ENCODE assay signal across 8 cellular contexts in the genomic region with DNA sequence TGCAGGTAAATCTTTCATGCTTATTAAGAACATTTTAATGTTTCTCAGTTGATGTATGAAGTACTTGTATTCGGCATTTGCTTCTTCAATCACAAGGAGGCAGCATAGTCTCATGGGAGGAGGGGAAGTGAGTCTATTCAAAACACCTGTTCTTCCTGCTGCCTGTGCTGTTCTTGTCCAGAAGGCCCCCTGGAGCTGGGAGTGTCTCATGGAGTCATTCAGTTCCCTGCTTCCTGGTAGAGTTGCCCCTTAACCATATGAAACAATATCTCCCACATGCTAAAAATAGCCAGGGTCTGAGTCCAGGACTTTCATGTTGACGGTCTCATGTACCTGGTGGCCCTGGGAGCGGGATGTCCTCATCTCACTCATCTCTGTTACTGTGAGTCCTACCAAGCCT. TPM values are rescaled to one million over a fixed set of nuclear protein-coding genes. Genes with fewer than 3 reads are reported as not detected.
DNase-seq lines count a peak whose midpoint lies in the region; ATAC-seq, FAIRE-seq and TF ChIP-seq lines count a peak whose summit lies in the region.

No MANE protein-coding gene starts in this region.

- H3K27ac Mint-ChIP-seq in naive B cell = peak overlapping the region in 2 of 6 donors; percentile 38 to 47

- H3K4me3 Mint-ChIP-seq in naive B cell = no peak overlapping the region

- H3K27ac ChIP-seq in brain microvascular endothelial cell = no peak overlapping the region

- in situ Hi-C loops in brain microvascular endothelial cell (cut with HindIII; ENCODE audit: low pct_ligation_motif_present, low sequenced_read_pairs) = no loop called here

- H3K27me3 ChIP-seq in brain microvascular endothelial cell (replicated peaks) = peaks cover 2% of the 10 kb centered on the region

- H3K36me3 Mint-ChIP-seq in naive B cell = no peaks in the 10 kb centered on the region

- no peaks in the 10 kb centered on the region for H3K9me3 Mint-ChIP-seq in naive B cell

- no peaks in the 10 kb centered on the region for H3K36me3 ChIP-seq in brain microvascular endothelial cell (replicated peaks)

- ATAC-seq in naive B cell (ENCODE audit: low read depth in 2 of 2) = peak; percentile 49 to 61
- no peak for ATAC-seq in HG02938 (IDR thresholded peaks at IDR 0.05; ENCODE audit: unreplicated experiment)

- H3K27me3 Mint-ChIP-seq in naive B cell = no peaks in the 10 kb centered on the region

- peaks cover 8 to 15% (median 8%) of the 10 kb centered on the region in 3 donors for H3K4me1 Mint-ChIP-seq in naive B cell

- no peak overlapping the region for H3K4me3 ChIP-seq in brain microvascular endothelial cell (ENCODE audit: low read depth, low read length)

- TF ChIP-seq CTCF in GM20000 (IDR thresholded peaks at IDR 0.05; ENCODE audit: extremely low read depth, missing control alignments) = peak; percentile 41
- TF ChIP-seq CTCF in brain microvascular endothelial cell (IDR thresholded peaks at IDR 0.05; ENCODE audit: low read depth, low read length, missing control alignments) = peak; percentile 50

- DNase-seq in COLO668 (lab: John Stamatoyannopoulos, UW; ENCODE audit: unreplicated experiment) = peak; percentile 30
- DNase-seq in GM20000 (ENCODE audit: low spot score) = peak; percentile 44
- DNase-seq in NCI-H345 (lab: John Stamatoyannopoulos, UW) = peak; percentile 56
- DNase-seq in brain microvascular endothelial cell = peak; percentile 11
- DNase-seq in naive B cell = peak; percentile 41
- DNase-seq in putamen (ENCODE audit: low spot score) = no peak
- no peak for DNase-seq in RCC 7860 (ENCODE audit: low spot score)

- no peak for FAIRE-seq in RCC 7860 (lab: Jason Lieb, UNC)

RNA-seq across cellular contexts. Expression of a gene that starts 15.5 kb away (rescaled TPM):
- polyA plus RNA-seq in naive B cell (ENCODE audit: low read depth in 6 of 6) = 100 to 1,000 TPM; 171 to 265 (median 214) TPM

RNA-seq across cellular contexts. Expression of a gene that starts 25.1 kb away (rescaled TPM):
- polyA plus RNA-seq in naive B cell (ENCODE audit: low read depth in 6 of 6) = 1 to 10 TPM in 3 of 6 donors, under 1 TPM in 2, not detected in 1; 0.25 to 3.5 (median 1.9) TPM

Comparison
In these comparisons a context has a peak if more than half of its experiments do, and no peak if none do; other contexts are left out.
1. DNase-seq: peak in COLO668 (single experiment), GM20000 (single experiment), NCI-H345 (single experiment), brain microvascular endothelial cell (single experiment) and naive B cell (single experiment); none in putamen (single experiment) and RCC 7860 (single experiment).